Comparison of ENCODE assay signal across 10 cellular contexts in the genomic region with DNA sequence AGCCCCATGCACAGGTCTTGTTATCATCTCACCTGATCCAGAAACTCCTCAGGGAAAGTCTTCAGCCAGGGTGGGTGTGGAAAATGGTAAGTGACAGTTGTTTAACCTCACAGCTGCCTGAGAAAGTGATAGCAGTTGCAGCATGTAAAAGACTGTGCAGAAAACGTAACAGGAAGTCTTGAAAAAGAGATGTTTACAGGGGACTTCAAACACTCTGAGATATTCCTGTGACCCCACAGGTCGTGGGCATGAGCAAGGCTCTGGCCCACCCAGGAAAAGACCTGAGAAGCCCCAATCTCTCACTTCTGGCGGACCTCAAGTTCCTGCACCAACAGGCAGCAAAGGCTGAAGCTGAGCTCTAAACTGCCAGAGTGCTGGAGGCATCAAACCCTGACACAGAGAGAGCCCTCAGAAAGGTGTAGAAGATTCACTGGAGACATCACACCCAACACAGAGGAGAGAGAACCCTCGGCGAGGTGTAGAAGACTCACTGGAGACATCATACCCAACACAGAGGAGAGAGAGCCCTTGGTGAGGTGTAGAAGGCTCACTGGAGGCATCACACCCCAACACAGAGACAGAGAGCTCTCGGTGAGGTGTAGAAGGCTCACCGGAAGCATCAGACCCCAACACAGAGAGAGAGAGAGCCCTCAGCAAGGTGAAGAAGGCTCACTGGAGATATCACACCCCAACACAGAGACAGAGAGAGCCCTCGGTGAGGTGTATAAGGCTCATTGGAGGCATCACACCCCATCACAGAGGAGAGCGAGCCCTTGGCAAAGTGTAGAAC.
"Had no signal": no experiment of that assay in that cellular context is flagged by ENCODE, and none has a peak within 500 bp of the region (broad histone marks: within the 10 kb centered on the region; RNA-seq: fewer than 3 reads in every experiment).

No MANE protein-coding gene starts in this region.

- DNase-seq: activated CD4-positive, CD25-positive, alpha-beta regulatory T cell treated with anti-CD3 and anti-CD28 coated beads, Interleukin-2, amount 50 U/mL, for 72 hours; activated T-cell treated with anti-CD3 and anti-CD28 coated beads for 4 hours; brain microvascular endothelial cell; glutamatergic neuron; left colon; midbrain; substantia nigra had no signal

- H3K27ac Mint-ChIP-seq: type B pancreatic cell had no signal

- H3K36me3 Mint-ChIP-seq: type B pancreatic cell had no signal

- ATAC-seq: activated naive CD4-positive, alpha-beta T cell treated with anti-CD3 and anti-CD28 coated beads, Interleukin-2, amount 50 U/mL, for 72 hours; left colon; SK-N-SH treated with all-trans-retinoic acid at 6 μM for 48 hours had no signal

- H3K9me3 Mint-ChIP-seq: type B pancreatic cell had no signal

- H3K4me3 Mint-ChIP-seq: type B pancreatic cell had no signal
